ENCODE assay signal across 15 cellular contexts in the genomic region with DNA sequence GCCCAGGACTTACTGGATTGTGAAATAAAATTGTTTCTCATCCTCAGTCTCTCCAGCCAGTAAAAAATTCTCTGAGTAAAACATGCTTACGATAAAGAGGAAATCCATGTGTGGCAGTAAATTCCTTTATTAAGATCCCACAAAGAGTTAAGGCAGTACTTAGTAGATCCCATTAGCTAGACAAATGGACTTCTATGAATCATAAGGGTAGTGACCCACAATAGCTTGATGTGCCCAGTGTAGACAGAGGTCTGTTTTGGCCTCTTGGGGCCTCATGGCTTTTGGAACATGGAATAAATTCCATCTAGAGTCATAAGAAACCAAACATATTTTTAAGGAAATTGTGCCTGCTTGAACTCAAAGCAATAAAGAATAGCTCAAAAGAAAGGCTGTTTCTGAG.
"Had no signal": no experiment of that assay in that cellular context is flagged by ENCODE, and none has a peak within 500 bp of the region (broad histone marks: within the 10 kb centered on the region; RNA-seq: fewer than 3 reads in every experiment).

No MANE protein-coding gene starts in this region.

- H3K9me3 ChIP-seq: lower lobe of right lung, sigmoid colon had no signal

- H3K4me1 ChIP-seq: lower lobe of right lung, parathyroid adenoma, sigmoid colon had no signal

- DNase-seq: activated CD4-positive, alpha-beta T cell treated with anti-CD3 and anti-CD28 coated beads, Interleukin-2, amount 50 U/mL, for 1 hour; activated CD8-positive, alpha-beta memory T cell treated with anti-CD3 and anti-CD28 coated beads, Interleukin-2, amount 50 U/mL, for 4 hours; activated effector memory CD4-positive, alpha-beta T cell treated with Interleukin-2 at 50 U/mL for 16 hours; activated naive CD4-positive, alpha-beta T cell treated with anti-CD3 and anti-CD28 coated beads, Interleukin-2, amount 10 ng/mL, durations not matched to agents 7 days and 5 days; activated naive CD8-positive, alpha-beta T cell treated with anti-CD3 and anti-CD28 coated beads, Interleukin-2, amount 50 U/mL, for 24 hours; activated T-cell treated with anti-CD3 and anti-CD28 coated beads, Interleukin-2, amount 50 U/mL, for 4 hours; cerebellar nuclear complex; effector memory CD8-positive, alpha-beta T cell; hypothalamus; islet precursor cell; lower lobe of right lung; sigmoid colon; stimulated activated naive CD4-positive, alpha-beta T cell treated with Interleukin-2 at 50 U/mL for 16 hours; trophoblast cell had no signal

- H3K9ac ChIP-seq: parathyroid adenoma had no signal

- H3K79me2 ChIP-seq: parathyroid adenoma had no signal

- H3K27me3 ChIP-seq: sigmoid colon had no signal

- H3K27ac ChIP-seq: lower lobe of right lung, parathyroid adenoma, sigmoid colon had no signal

- H2AFZ ChIP-seq: parathyroid adenoma had no signal

- H3K4me3 ChIP-seq: lower lobe of right lung, sigmoid colon had no signal

- H3K36me3 ChIP-seq: lower lobe of right lung, sigmoid colon had no signal
